1 cellular context compared by ENCODE assay signal in the genomic region with DNA sequence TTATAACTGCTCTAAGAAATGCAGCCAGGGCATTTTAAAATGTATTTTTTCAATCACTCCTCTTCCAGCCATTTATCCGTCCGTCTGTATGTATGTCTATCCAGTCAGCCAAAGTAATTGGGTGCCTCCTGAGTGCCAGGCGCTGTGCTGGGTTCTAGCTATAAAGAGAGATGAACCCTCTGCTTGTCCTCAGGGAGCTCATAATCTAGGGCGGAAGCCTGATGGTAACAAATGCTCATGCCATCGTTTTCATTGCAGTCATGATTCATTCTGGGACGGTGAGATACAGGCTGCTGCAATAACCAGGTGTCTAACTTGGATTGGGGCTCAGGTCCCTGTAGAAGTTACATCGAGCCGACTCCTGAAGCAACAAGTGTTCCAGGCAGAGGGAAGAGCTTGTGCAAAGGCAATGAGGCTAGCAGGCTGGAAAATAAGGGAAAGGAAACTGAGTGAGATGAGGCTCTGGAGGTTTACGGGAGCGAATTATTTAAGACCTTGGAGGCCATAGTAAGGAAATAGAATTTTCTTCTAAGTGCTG.
A peak's percentile ranks its signal among the peaks of the same experiment; 100 is the strongest.
TF ChIP-seq lines count a peak whose summit lies in the region.

No MANE protein-coding gene starts in this region.

TF ChIP-seq in GM12878, 131 proteins besides CTCF, POLR2A, EP300 and RAD21:
- TF ChIP-seq SREBF1 (IDR thresholded peaks at IDR 0.05; ENCODE audit: low read length) (no peak), MTA2 (IDR thresholded peaks at IDR 0.05; ENCODE audit: low read depth) (peak; percentile 11; the same call in 1 of the 2 replicates), IKZF2 (IDR thresholded peaks at IDR 0.05) (no peak), EED (IDR thresholded peaks at IDR 0.05; ENCODE audit: low read depth) (0 out of 2 replicates have a peak, but pooled peaks have one; percentile 36), POLR2AphosphoS5 (IDR thresholded peaks at IDR 0.05; ENCODE audit: low read length) (peak; percentile 52; the same call in 1 of the 2 replicates), MEF2B (IDR thresholded peaks at IDR 0.05; ENCODE audit: partially characterized antibody, poor library complexity, severe bottlenecking) (peak; percentile 7), LARP7 (IDR thresholded peaks at IDR 0.05) (peak; percentile 47; the same call in 1 of the 2 replicates), JUNB (IDR thresholded peaks at IDR 0.05) (peak; percentile 28; the same call in 1 of the 2 replicates), PAX8 (IDR thresholded peaks at IDR 0.05) (no peak), TCF7 (IDR thresholded peaks at IDR 0.05; ENCODE audit: borderline replicate concordance) (no peak), ZNF207 (IDR thresholded peaks at IDR 0.05; ENCODE audit: borderline replicate concordance) (0 out of 2 replicates have a peak, but pooled peaks have one; percentile 35), ATF7 (IDR thresholded peaks at IDR 0.05; ENCODE audit: low read depth) (peak; percentile 46)
- TF ChIP-seq, protein P1, sequence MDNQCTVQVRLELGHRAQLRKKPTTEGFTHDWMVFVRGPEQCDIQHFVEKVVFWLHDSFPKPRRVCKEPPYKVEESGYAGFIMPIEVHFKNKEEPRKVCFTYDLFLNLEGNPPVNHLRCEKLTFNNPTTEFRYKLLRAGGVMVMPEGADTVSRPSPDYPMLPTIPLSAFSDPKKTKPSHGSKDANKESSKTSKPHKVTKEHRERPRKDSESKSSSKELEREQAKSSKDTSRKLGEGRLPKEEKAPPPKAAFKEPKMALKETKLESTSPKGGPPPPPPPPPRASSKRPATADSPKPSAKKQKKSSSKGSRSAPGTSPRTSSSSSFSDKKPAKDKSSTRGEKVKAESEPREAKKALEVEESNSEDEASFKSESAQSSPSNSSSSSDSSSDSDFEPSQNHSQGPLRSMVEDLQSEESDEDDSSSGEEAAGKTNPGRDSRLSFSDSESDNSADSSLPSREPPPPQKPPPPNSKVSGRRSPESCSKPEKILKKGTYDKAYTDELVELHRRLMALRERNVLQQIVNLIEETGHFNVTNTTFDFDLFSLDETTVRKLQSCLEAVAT (IDR thresholded peaks at IDR 0.05), result peak; percentile 79
- TF ChIP-seq, protein P2, sequence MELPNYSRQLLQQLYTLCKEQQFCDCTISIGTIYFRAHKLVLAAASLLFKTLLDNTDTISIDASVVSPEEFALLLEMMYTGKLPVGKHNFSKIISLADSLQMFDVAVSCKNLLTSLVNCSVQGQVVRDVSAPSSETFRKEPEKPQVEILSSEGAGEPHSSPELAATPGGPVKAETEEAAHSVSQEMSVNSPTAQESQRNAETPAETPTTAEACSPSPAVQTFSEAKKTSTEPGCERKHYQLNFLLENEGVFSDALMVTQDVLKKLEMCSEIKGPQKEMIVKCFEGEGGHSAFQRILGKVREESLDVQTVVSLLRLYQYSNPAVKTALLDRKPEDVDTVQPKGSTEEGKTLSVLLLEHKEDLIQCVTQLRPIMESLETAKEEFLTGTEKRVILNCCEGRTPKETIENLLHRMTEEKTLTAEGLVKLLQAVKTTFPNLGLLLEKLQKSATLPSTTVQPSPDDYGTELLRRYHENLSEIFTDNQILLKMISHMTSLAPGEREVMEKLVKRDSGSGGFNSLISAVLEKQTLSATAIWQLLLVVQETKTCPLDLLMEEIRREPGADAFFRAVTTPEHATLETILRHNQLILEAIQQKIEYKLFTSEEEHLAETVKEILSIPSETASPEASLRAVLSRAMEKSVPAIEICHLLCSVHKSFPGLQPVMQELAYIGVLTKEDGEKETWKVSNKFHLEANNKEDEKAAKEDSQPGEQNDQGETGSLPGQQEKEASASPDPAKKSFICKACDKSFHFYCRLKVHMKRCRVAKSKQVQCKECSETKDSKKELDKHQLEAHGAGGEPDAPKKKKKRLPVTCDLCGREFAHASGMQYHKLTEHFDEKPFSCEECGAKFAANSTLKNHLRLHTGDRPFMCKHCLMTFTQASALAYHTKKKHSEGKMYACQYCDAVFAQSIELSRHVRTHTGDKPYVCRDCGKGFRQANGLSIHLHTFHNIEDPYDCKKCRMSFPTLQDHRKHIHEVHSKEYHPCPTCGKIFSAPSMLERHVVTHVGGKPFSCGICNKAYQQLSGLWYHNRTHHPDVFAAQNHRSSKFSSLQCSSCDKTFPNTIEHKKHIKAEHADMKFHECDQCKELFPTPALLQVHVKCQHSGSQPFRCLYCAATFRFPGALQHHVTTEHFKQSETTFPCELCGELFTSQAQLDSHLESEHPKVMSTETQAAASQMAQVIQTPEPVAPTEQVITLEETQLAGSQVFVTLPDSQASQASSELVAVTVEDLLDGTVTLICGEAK (IDR thresholded peaks at IDR 0.05; ENCODE audit: borderline replicate concordance), result peak; percentile 38; the same call in 1 of the 2 replicates
- TF ChIP-seq, protein P3, sequence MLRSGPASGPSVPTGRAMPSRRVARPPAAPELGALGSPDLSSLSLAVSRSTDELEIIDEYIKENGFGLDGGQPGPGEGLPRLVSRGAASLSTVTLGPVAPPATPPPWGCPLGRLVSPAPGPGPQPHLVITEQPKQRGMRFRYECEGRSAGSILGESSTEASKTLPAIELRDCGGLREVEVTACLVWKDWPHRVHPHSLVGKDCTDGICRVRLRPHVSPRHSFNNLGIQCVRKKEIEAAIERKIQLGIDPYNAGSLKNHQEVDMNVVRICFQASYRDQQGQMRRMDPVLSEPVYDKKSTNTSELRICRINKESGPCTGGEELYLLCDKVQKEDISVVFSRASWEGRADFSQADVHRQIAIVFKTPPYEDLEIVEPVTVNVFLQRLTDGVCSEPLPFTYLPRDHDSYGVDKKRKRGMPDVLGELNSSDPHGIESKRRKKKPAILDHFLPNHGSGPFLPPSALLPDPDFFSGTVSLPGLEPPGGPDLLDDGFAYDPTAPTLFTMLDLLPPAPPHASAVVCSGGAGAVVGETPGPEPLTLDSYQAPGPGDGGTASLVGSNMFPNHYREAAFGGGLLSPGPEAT (IDR thresholded peaks at IDR 0.05; ENCODE audit: low read depth), result peak; percentile 32; the same call in 1 of the 2 replicates
